1 cellular context compared by ENCODE assay signal in genomic region chr12:114982760-114983159, GRCh38.
TF ChIP-seq lines count a peak whose summit lies in the region.

No MANE protein-coding gene starts in this region.

TF ChIP-seq in SK-N-SH, 30 proteins besides CTCF, POLR2A, EP300 and RAD21 (continued from another document):
- TF ChIP-seq FOSL2 (IDR thresholded peaks at IDR 0.05; ENCODE audit: borderline replicate concordance, low read depth), result no peak
- TF ChIP-seq USF1 (IDR thresholded peaks at IDR 0.05; ENCODE audit: borderline replicate concordance, low read depth), result peak; percentile 87
- no peak for TF ChIP-seq NFIC (IDR thresholded peaks at IDR 0.05; ENCODE audit: borderline replicate concordance)
